ENCODE assay signal across 12 cellular contexts in genomic region chr4:48813984-48814383, GRCh38. TPM values are rescaled to one million over a fixed set of nuclear protein-coding genes. Genes with fewer than 3 reads are reported as not detected.
DNase-seq lines count a peak whose midpoint lies in the region; ATAC-seq and TF ChIP-seq lines count a peak whose summit lies in the region.
"Had no signal": no experiment of that assay in that cellular context is flagged by ENCODE, and none has a peak within 500 bp of the region (broad histone marks: within the 10 kb centered on the region; RNA-seq: fewer than 3 reads in every experiment).

No MANE protein-coding gene starts in this region.

- no peaks in the 10 kb centered on the region for H3K36me3 Mint-ChIP-seq in T-helper 2 cell treated with Interferon-gamma antibody and Interleukin-4, amounts not matched to agents 5 μg/mL and 100 μg/mL, for 36 hours (ENCODE audit: low read depth)
- no peaks in the 10 kb centered on the region for H3K36me3 Mint-ChIP-seq in Caco-2 (ENCODE audit: insufficient read depth, unreplicated experiment)
- H3K36me3 Mint-ChIP-seq: IgD-negative memory B cell had no signal

- no peak overlapping the region for H3K4me3 ChIP-seq in Caco-2 (ENCODE audit: low read depth, low read length)
- H3K4me3 ChIP-seq: SK-N-MC had no signal

- no TSS peak for BruUV-seq in Caco-2 (replicated peaks; lab: Mats Ljungman, UMichigan)

- POLR2A ChIA-PET in Caco-2 (lab: Charles Lee) = no interaction called here

- no peaks in the 10 kb centered on the region for H3K36me3 ChIP-seq in Caco-2 (ENCODE audit: control insufficient read depth, insufficient read depth, low read length)

- intact Hi-C loops in Caco-2 (cut with micrococcal nuclease; ENCODE audit: unreplicated experiment) = no loop called here

- CTCF ChIA-PET in Caco-2 (lab: Charles Lee) = no interaction called here

- no peaks in the 10 kb centered on the region for H3K9me3 Mint-ChIP-seq in T-helper 2 cell treated with Interferon-gamma antibody and Interleukin-4, amounts not matched to agents 5 μg/mL and 100 μg/mL, for 36 hours
- H3K9me3 Mint-ChIP-seq in Caco-2 (ENCODE audit: unreplicated experiment) = no peaks in the 10 kb centered on the region
- H3K9me3 Mint-ChIP-seq: dendritic cell treated with granulocyte-macrophage colony-stimulating factor and Interleukin-4, amounts not matched to agents 40 ng/mL and 50 ng/mL, for 4 days; IgD-negative memory B cell had no signal

- no peak overlapping the region for H3K27ac Mint-ChIP-seq in T-helper 2 cell treated with Interferon-gamma antibody and Interleukin-4, amounts not matched to agents 5 μg/mL and 100 μg/mL, for 36 hours
- no peak overlapping the region for H3K27ac Mint-ChIP-seq in Caco-2 (ENCODE audit: unreplicated experiment)
- H3K27ac Mint-ChIP-seq: dendritic cell treated with granulocyte-macrophage colony-stimulating factor and Interleukin-4, amounts not matched to agents 40 ng/mL and 50 ng/mL, for 4 days had no signal

- ATAC-seq in GM19397 (IDR thresholded peaks at IDR 0.05; ENCODE audit: unreplicated experiment) (peak; percentile 81), HG03045 (IDR thresholded peaks at IDR 0.05; ENCODE audit: unreplicated experiment) (peak; percentile 86)

- peaks cover 8% of the 10 kb centered on the region for H3K4me1 Mint-ChIP-seq in T-helper 2 cell treated with Interferon-gamma antibody and Interleukin-4, amounts not matched to agents 5 μg/mL and 100 μg/mL, for 36 hours (ENCODE audit: low read depth)
- peaks cover 17% of the 10 kb centered on the region for H3K4me1 Mint-ChIP-seq in Caco-2 (ENCODE audit: low read depth, unreplicated experiment)

- H3K27me3 Mint-ChIP-seq in T-helper 2 cell treated with Interferon-gamma antibody and Interleukin-4, amounts not matched to agents 5 μg/mL and 100 μg/mL, for 36 hours (ENCODE audit: low read depth) = peaks cover 17% of the 10 kb centered on the region
- no peaks in the 10 kb centered on the region for H3K27me3 Mint-ChIP-seq in Caco-2 (ENCODE audit: insufficient read depth, unreplicated experiment)
- H3K27me3 Mint-ChIP-seq: dendritic cell treated with granulocyte-macrophage colony-stimulating factor and Interleukin-4, amounts not matched to agents 40 ng/mL and 50 ng/mL, for 4 days had no signal

- TF ChIP-seq CTCF in Caco-2 (IDR thresholded peaks at IDR 0.05; ENCODE audit: insufficient read depth in 1 of 2, low read depth in 1 of 2, low read length in 1 of 2, severe bottlenecking in 1 of 2, unreplicated experiment in 1 of 2) = no peak

- H3K4me3 Mint-ChIP-seq in T-helper 2 cell treated with Interferon-gamma antibody and Interleukin-4, amounts not matched to agents 5 μg/mL and 100 μg/mL, for 36 hours = no peak overlapping the region
- H3K4me3 Mint-ChIP-seq in Caco-2 (ENCODE audit: unreplicated experiment) = no peak overlapping the region
- H3K4me3 Mint-ChIP-seq: dendritic cell treated with granulocyte-macrophage colony-stimulating factor and Interleukin-4, amounts not matched to agents 40 ng/mL and 50 ng/mL, for 4 days; IgD-negative memory B cell had no signal

- no peaks in the 10 kb centered on the region for H3K27me3 ChIP-seq in Caco-2 (replicated peaks; ENCODE audit: control insufficient read depth, insufficient read depth, low read length)

- DNase-seq in DMS53 (lab: John Stamatoyannopoulos, UW) = peak; percentile 88
- DNase-seq in NCI-H2171 (lab: John Stamatoyannopoulos, UW) = peak; percentile 68
- DNase-seq in OCI-M2 (lab: John Stamatoyannopoulos, UW; ENCODE audit: unreplicated experiment) = no peak
- no peak for DNase-seq in T-helper 2 cell treated with Interferon-gamma antibody and Interleukin-4, amounts not matched to agents 5 μg/mL and 100 μg/mL, for 36 hours (ENCODE audit: low spot score)
- DNase-seq in nucleus accumbens (lab: John Stamatoyannopoulos, UW) = no peak
- no peak for DNase-seq in Caco-2
- DNase-seq: occipital lobe had no signal

- H3K4me1 ChIP-seq in Caco-2 = peaks cover 11% of the 10 kb centered on the region

- no peaks in the 10 kb centered on the region for H3K9me3 ChIP-seq in Caco-2

RNA-seq across cellular contexts. Expression of gene OCIAD1, which starts 16.9 kb away (rescaled TPM):
- total RNA-seq in Caco-2 (2022) = 121 and 133 TPM in 2 replicates

RNA-seq across cellular contexts. Expression of gene FRYL, which starts 33.9 kb away (rescaled TPM):
- total RNA-seq in Caco-2 (2022) = 27.4 and 40.5 TPM in 2 replicates

Comparison
In these comparisons a context has a peak if more than half of its experiments do, and no peak if none do; other contexts are left out.
1. DNase-seq: peak in DMS53 (single experiment) and NCI-H2171 (single experiment); none in OCI-M2 (single experiment), T-helper 2 cell treated with Interferon-gamma antibody and Interleukin-4, amounts not matched to agents 5 μg/mL and 100 μg/mL, for 36 hours (single experiment), nucleus accumbens (0 of 56) and Caco-2 (0 of 2).